ENCODE assay signal across 26 cellular contexts in the genomic region with DNA sequence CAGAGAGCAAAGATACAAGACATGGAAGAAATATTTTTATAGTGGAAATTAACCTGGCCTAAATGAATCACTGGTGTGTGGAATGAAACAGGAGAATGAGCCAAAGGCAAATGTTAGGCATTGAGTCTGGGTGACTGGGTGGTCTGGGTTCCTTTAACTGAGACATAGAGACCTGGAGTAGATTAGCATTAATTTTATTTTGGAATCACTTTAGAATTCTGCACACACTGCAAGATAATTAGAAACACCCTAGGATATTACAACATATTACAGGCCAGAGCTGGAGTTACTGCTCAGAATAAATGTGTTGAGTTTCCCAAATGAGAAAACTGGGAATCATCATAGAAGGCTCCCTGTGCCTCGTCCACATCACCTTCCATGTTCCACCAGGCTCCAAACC.
"Had no signal": no experiment of that assay in that cellular context is flagged by ENCODE, and none has a peak within 500 bp of the region (broad histone marks: within the 10 kb centered on the region; RNA-seq: fewer than 3 reads in every experiment).

No MANE protein-coding gene starts in this region.

- H3K4me3 Mint-ChIP-seq: activated naive CD4-positive, alpha-beta T cell treated with anti-CD3 and anti-CD28 coated beads for 36 hours; activated naive CD8-positive, alpha-beta T cell treated with anti-CD3 and anti-CD28 coated beads for 36 hours; nephron progenitor cell; stimulated activated naive CD8-positive, alpha-beta T cell treated with anti-CD3 and anti-CD28 coated beads, Interleukin-15, amount 100 ng/mL, for 72 hours; T-helper 1 cell treated with Interleukin-12 subunit alpha and Interleukin-12 subunit beta and Interleukin-4 antibody, amounts not matched to agents 30 μg/mL and 1 μg/mL, for 36 hours had no signal

- DNase-seq: activated CD4-positive, alpha-beta T cell treated with anti-CD3 and anti-CD28 coated beads for 48 hours; activated CD4-positive, alpha-beta T cell treated with anti-CD3 and anti-CD28 coated beads, Interleukin-2, amount 50 U/mL, for 48 hours; activated CD8-positive, alpha-beta memory T cell treated with anti-CD3 and anti-CD28 coated beads for 24 hours; activated effector memory CD4-positive, alpha-beta T cell treated with anti-CD3 and anti-CD28 coated beads, Interleukin-2, amount 50 U/mL, for 16 hours; activated naive CD4-positive, alpha-beta T cell treated with anti-CD3 and anti-CD28 coated beads for 36 hours; activated naive CD8-positive, alpha-beta T cell treated with anti-CD3 and anti-CD28 coated beads for 36 hours; brain microvascular endothelial cell; caudate nucleus; head of caudate nucleus; hippocampal formation; left cardiac atrium; left ventricle myocardium superior; nephron progenitor cell; right lobe of liver; stimulated activated CD4-positive, alpha-beta T cell treated with anti-CD3 and anti-CD28 coated beads, Interleukin-2, amount 100 ng/mL, for 48 hours; stimulated activated naive CD8-positive, alpha-beta T cell treated with anti-CD3 and anti-CD28 coated beads, Interleukin-15, amount 100 ng/mL, for 72 hours; substantia nigra; T-helper 9 cell; upper lobe of left lung had no signal

- H3K27ac Mint-ChIP-seq: activated naive CD4-positive, alpha-beta T cell treated with anti-CD3 and anti-CD28 coated beads for 36 hours; activated naive CD8-positive, alpha-beta T cell treated with anti-CD3 and anti-CD28 coated beads for 36 hours; nephron progenitor cell; T-helper 1 cell treated with Interleukin-12 subunit alpha and Interleukin-12 subunit beta and Interleukin-4 antibody, amounts not matched to agents 30 μg/mL and 1 μg/mL, for 36 hours had no signal

- H3K27me3 ChIP-seq: ascending aorta, brain microvascular endothelial cell, esophagus muscularis mucosa, neutrophil, right lobe of liver, upper lobe of left lung, vagina had no signal

- H3K36me3 ChIP-seq: ascending aorta, brain microvascular endothelial cell, esophagus muscularis mucosa, neutrophil, right lobe of liver, upper lobe of left lung, vagina had no signal

- H3K4me1 Mint-ChIP-seq: nephron progenitor cell had no signal

- ATAC-seq: left cardiac atrium; left ventricle myocardium superior; right lobe of liver; stimulated activated naive CD8-positive, alpha-beta T cell treated with anti-CD3 and anti-CD28 coated beads, Interleukin-15, amount 100 ng/mL, for 72 hours had no signal

- H3K36me3 Mint-ChIP-seq: activated naive CD8-positive, alpha-beta T cell treated with anti-CD3 and anti-CD28 coated beads for 36 hours had no signal

- FAIRE-seq: keratinocyte, TTC549 had no signal

- H3K9me3 Mint-ChIP-seq: activated naive CD4-positive, alpha-beta T cell treated with anti-CD3 and anti-CD28 coated beads for 36 hours; activated naive CD8-positive, alpha-beta T cell treated with anti-CD3 and anti-CD28 coated beads for 36 hours; nephron progenitor cell; stimulated activated naive CD8-positive, alpha-beta T cell treated with anti-CD3 and anti-CD28 coated beads, Interleukin-15, amount 100 ng/mL, for 72 hours; T-helper 1 cell treated with Interleukin-12 subunit alpha and Interleukin-12 subunit beta and Interleukin-4 antibody, amounts not matched to agents 30 μg/mL and 1 μg/mL, for 36 hours had no signal

- H3K9me3 ChIP-seq: ascending aorta, esophagus muscularis mucosa, neutrophil, right lobe of liver, upper lobe of left lung, vagina had no signal

- H3K4me3 ChIP-seq: ascending aorta, esophagus muscularis mucosa, right lobe of liver, upper lobe of left lung, vagina had no signal

- H3K27me3 Mint-ChIP-seq: activated naive CD8-positive, alpha-beta T cell treated with anti-CD3 and anti-CD28 coated beads for 36 hours; stimulated activated naive CD8-positive, alpha-beta T cell treated with anti-CD3 and anti-CD28 coated beads, Interleukin-15, amount 100 ng/mL, for 72 hours had no signal

- H3K4me1 ChIP-seq: ascending aorta, esophagus muscularis mucosa, right lobe of liver, upper lobe of left lung, vagina had no signal
